ENCODE assay signal across 1 cellular context in genomic region chr15:92162657-92163056, GRCh38.
TF ChIP-seq lines count a peak whose summit lies in the region.

No MANE protein-coding gene starts in this region.

TF ChIP-seq in GM23338, 12 proteins besides CTCF, POLR2A, EP300 and RAD21:
- TF ChIP-seq ZNF462 (CRISPR knock-in tag; IDR thresholded peaks at IDR 0.05) (no peak), CREB1 (CRISPR knock-in tag; IDR thresholded peaks at IDR 0.05; ENCODE audit: low read depth) (no peak), EZH2 (IDR thresholded peaks at IDR 0.05; ENCODE audit: low read depth, unreplicated experiment) (no peak), STAT1 (IDR thresholded peaks at IDR 0.05; ENCODE audit: unreplicated experiment) (no peak), POLR2AphosphoS5 (IDR thresholded peaks at IDR 0.05; ENCODE audit: low read depth) (no peak), EZH2phosphoT487 (IDR thresholded peaks at IDR 0.05; ENCODE audit: unreplicated experiment) (no peak), REST (IDR thresholded peaks at IDR 0.05; ENCODE audit: unreplicated experiment) (no peak), ETS1 (IDR thresholded peaks at IDR 0.05) (no peak), ZNF331 (CRISPR knock-in tag; IDR thresholded peaks at IDR 0.05; ENCODE audit: low read depth) (no peak), JUNB (IDR thresholded peaks at IDR 0.05; ENCODE audit: unreplicated experiment) (no peak), NANOG (IDR thresholded peaks at IDR 0.05; ENCODE audit: borderline replicate concordance) (no peak), ZNF114 (CRISPR knock-in tag; IDR thresholded peaks at IDR 0.05) (no peak)
